ENCODE assay signal across 13 cellular contexts in the genomic region with DNA sequence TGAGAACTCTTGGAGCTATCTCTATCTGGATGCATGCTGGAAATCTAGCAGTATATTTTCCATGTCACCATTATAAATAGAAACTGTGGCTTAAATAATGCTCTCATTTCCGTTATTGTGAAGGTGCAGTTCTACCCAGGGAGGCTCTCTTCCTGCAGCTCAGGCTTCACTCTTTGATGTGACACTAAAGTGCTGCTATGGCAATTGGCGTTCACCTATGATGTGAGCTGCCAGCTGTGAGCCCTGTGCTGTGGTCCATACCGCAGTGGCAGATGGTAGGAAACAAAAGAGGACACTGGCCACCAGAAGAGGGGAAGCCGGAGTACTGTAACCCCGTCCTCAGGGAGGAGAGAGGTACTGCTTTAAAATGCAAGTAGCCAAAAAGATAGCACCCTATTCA.
A peak's percentile ranks its signal among the peaks of the same experiment; 100 is the strongest.
DNase-seq lines count a peak whose midpoint lies in the region; ATAC-seq lines count a peak whose summit lies in the region.
"Had no signal": no experiment of that assay in that cellular context is flagged by ENCODE, and none has a peak within 500 bp of the region (broad histone marks: within the 10 kb centered on the region; RNA-seq: fewer than 3 reads in every experiment).

No MANE protein-coding gene starts in this region.

- peak; percentile 12 for DNase-seq in stimulated activated CD4-positive, alpha-beta T cell treated with anti-CD3 and anti-CD28 coated beads, Interleukin-1b, Interleukin-23, amount 100 ng/mL, for 48 hours
- no peak for DNase-seq in stimulated activated CD4-positive, alpha-beta T cell treated with anti-CD3 and anti-CD28 coated beads, Interleukin-4, amount 100 ng/mL, for 1 hour
- DNase-seq in RPMI8226 (peak; percentile 91), inferior parietal cortex (ENCODE audit: extremely low spot score) (no peak)
- DNase-seq: DMS153, dorsolateral prefrontal cortex, heart right ventricle, NCI-H1105 treated with DMSO at 0.1 percent for 48 hours had no signal

- H3K27me3 Mint-ChIP-seq in activated naive CD4-positive, alpha-beta T cell treated with anti-CD3 and anti-CD28 coated beads, Interleukin-2, amount 50 U/mL, for 24 hours: no peaks in the 10 kb centered on the region
- no peaks in the 10 kb centered on the region for H3K27me3 Mint-ChIP-seq in stimulated activated naive CD8-positive, alpha-beta T cell treated with anti-CD3 and anti-CD28 coated beads, Interleukin-15, Interleukin-2, amounts not matched to agents 100 ng/mL and 50 ng/mL, for 24 hours

- peak overlapping the region; percentile 79 for H3K4me3 Mint-ChIP-seq in activated naive CD4-positive, alpha-beta T cell treated with anti-CD3 and anti-CD28 coated beads, Interleukin-2, amount 50 U/mL, for 24 hours
- peak overlapping the region; percentile 2 for H3K4me3 Mint-ChIP-seq in stimulated activated naive CD8-positive, alpha-beta T cell treated with anti-CD3 and anti-CD28 coated beads, Interleukin-15, Interleukin-2, amounts not matched to agents 100 ng/mL and 50 ng/mL, for 24 hours

- peaks cover 4% of the 10 kb centered on the region for H3K9me3 Mint-ChIP-seq in activated naive CD4-positive, alpha-beta T cell treated with anti-CD3 and anti-CD28 coated beads, Interleukin-2, amount 50 U/mL, for 24 hours
- peaks cover 13% of the 10 kb centered on the region for H3K9me3 Mint-ChIP-seq in stimulated activated naive CD8-positive, alpha-beta T cell treated with anti-CD3 and anti-CD28 coated beads, Interleukin-15, Interleukin-2, amounts not matched to agents 100 ng/mL and 50 ng/mL, for 24 hours

- no peak for ATAC-seq in HG02981 (IDR thresholded peaks at IDR 0.05; ENCODE audit: unreplicated experiment)
- no peak for ATAC-seq in GM18502 (IDR thresholded peaks at IDR 0.05; ENCODE audit: poor library complexity, unreplicated experiment)
- ATAC-seq: Panc1 had no signal

- peaks cover 43% of the 10 kb centered on the region for H3K4me1 Mint-ChIP-seq in activated naive CD4-positive, alpha-beta T cell treated with anti-CD3 and anti-CD28 coated beads, Interleukin-2, amount 50 U/mL, for 24 hours
- peaks cover 31% of the 10 kb centered on the region for H3K4me1 Mint-ChIP-seq in stimulated activated naive CD8-positive, alpha-beta T cell treated with anti-CD3 and anti-CD28 coated beads, Interleukin-15, Interleukin-2, amounts not matched to agents 100 ng/mL and 50 ng/mL, for 24 hours (ENCODE audit: low read depth)

- peak overlapping the region; percentile 69 for H3K27ac Mint-ChIP-seq in activated naive CD4-positive, alpha-beta T cell treated with anti-CD3 and anti-CD28 coated beads, Interleukin-2, amount 50 U/mL, for 24 hours
- peak overlapping the region; percentile 40 for H3K27ac Mint-ChIP-seq in stimulated activated naive CD8-positive, alpha-beta T cell treated with anti-CD3 and anti-CD28 coated beads, Interleukin-15, Interleukin-2, amounts not matched to agents 100 ng/mL and 50 ng/mL, for 24 hours

- H3K36me3 Mint-ChIP-seq in activated naive CD4-positive, alpha-beta T cell treated with anti-CD3 and anti-CD28 coated beads, Interleukin-2, amount 50 U/mL, for 24 hours: peaks cover 8% of the 10 kb centered on the region
- H3K36me3 Mint-ChIP-seq in stimulated activated naive CD8-positive, alpha-beta T cell treated with anti-CD3 and anti-CD28 coated beads, Interleukin-15, Interleukin-2, amounts not matched to agents 100 ng/mL and 50 ng/mL, for 24 hours (ENCODE audit: low read depth): peaks cover 23% of the 10 kb centered on the region

Comparison
In these comparisons a context has a peak if more than half of its experiments do, and no peak if none do; other contexts are left out.
1. DNase-seq: peak in stimulated activated CD4-positive, alpha-beta T cell treated with anti-CD3 and anti-CD28 coated beads, Interleukin-1b, Interleukin-23, amount 100 ng/mL, for 48 hours (single experiment) and RPMI8226 (single experiment); none in stimulated activated CD4-positive, alpha-beta T cell treated with anti-CD3 and anti-CD28 coated beads, Interleukin-4, amount 100 ng/mL, for 1 hour (single experiment) and inferior parietal cortex (single experiment).